26 cellular contexts compared by ENCODE assay signal in the genomic region with DNA sequence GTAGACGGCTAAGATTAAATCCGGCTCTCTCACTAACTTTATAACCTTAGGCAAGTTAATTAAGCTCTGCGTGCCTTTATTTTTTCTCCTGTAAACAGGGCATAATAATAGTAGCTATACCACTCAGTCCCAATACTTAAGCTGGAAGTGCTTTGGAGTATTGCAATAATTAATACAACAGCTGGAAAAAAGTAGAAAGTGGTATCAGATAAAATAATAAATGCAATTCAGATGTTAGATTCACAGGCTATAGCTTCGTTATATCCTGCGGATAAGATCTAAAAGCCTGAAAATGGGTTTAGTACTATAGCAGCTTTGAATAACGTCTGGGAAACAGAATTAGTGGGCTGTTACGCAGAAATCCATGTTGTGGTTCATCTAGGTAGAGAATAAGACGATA.
"Had no signal": no experiment of that assay in that cellular context is flagged by ENCODE, and none has a peak within 500 bp of the region (broad histone marks: within the 10 kb centered on the region; RNA-seq: fewer than 3 reads in every experiment).

No MANE protein-coding gene starts in this region.

- H3K4me3 ChIP-seq: ovary, psoas muscle, right lobe of liver, sigmoid colon, suprapubic skin, testis, tibial artery, transverse colon, upper lobe of right lung, uterus had no signal

- H3K9ac ChIP-seq: parathyroid adenoma had no signal

- H3K4me1 ChIP-seq: parathyroid adenoma, testis, uterus had no signal

- DNase-seq: naive thymus-derived CD8-positive, alpha-beta T cell; nephron progenitor cell; occipital lobe; ovary; posterior cingulate gyrus; psoas muscle; right cardiac atrium; right lobe of liver; sigmoid colon; small intestine; stimulated activated CD4-positive, alpha-beta T cell treated with anti-CD3 and anti-CD28 coated beads, Interleukin-15, amount 100 ng/mL, for 24 hours; stimulated activated CD4-positive, alpha-beta T cell treated with anti-CD3 and anti-CD28 coated beads, Interleukin-2, amount 100 ng/mL, for 24 hours; stimulated activated CD4-positive, alpha-beta T cell treated with anti-CD3 and anti-CD28 coated beads, Interleukin-2, amount 100 ng/mL, for 48 hours; stimulated activated CD4-positive, alpha-beta T cell treated with anti-CD3 and anti-CD28 coated beads, Interleukin-4, amount 100 ng/mL, for 24 hours; stimulated activated naive B cell treated with anti-CD40 and anti-IgM and Interleukin-4, amounts not matched to agents 10 μg/mL and 1 μg/mL and 100 μg/mL, for 72 hours; stimulated activated naive CD4-positive, alpha-beta T cell treated with Interleukin-2 at 50 U/mL for 16 hours; substantia nigra; testis; tibial artery; transverse colon; upper lobe of right lung; uterus had no signal

- FAIRE-seq: small intestine had no signal

- H3K27ac ChIP-seq: parathyroid adenoma, psoas muscle, right lobe of liver, sigmoid colon, suprapubic skin, testis, tibial artery, transverse colon, upper lobe of right lung, uterus had no signal

- H2AFZ ChIP-seq: parathyroid adenoma had no signal

- ATAC-seq: naive thymus-derived CD8-positive, alpha-beta T cell; natural killer cell treated with Interleukin-12 subunit alpha and Interleukin-12 subunit beta and Interleukin-15 and Interleukin-18, amount 100 ng/mL, for 72 hours; psoas muscle; right cardiac atrium; stimulated activated effector memory CD8-positive, alpha-beta T cell treated with anti-CD3 and anti-CD28 coated beads, Interleukin-12 subunit alpha, Interleukin-12 subunit beta, amount 100 ng/mL, for 72 hours; stimulated activated naive B cell treated with anti-CD40 and anti-IgM and Interleukin-4, amounts not matched to agents 10 μg/mL and 1 μg/mL and 100 μg/mL, for 72 hours; upper lobe of right lung had no signal

- H3K27me3 ChIP-seq: ovary, right lobe of liver, sigmoid colon, suprapubic skin, testis, tibial artery, transverse colon, upper lobe of right lung, uterus had no signal

- H3K9me3 ChIP-seq: ovary, right lobe of liver, sigmoid colon, suprapubic skin, testis, tibial artery, transverse colon, upper lobe of right lung, uterus had no signal

- H3K79me2 ChIP-seq: parathyroid adenoma had no signal

- H3K36me3 ChIP-seq: ovary, right lobe of liver, sigmoid colon, suprapubic skin, uterus had no signal
